ENCODE assay signal across 1 cellular context in the genomic region with DNA sequence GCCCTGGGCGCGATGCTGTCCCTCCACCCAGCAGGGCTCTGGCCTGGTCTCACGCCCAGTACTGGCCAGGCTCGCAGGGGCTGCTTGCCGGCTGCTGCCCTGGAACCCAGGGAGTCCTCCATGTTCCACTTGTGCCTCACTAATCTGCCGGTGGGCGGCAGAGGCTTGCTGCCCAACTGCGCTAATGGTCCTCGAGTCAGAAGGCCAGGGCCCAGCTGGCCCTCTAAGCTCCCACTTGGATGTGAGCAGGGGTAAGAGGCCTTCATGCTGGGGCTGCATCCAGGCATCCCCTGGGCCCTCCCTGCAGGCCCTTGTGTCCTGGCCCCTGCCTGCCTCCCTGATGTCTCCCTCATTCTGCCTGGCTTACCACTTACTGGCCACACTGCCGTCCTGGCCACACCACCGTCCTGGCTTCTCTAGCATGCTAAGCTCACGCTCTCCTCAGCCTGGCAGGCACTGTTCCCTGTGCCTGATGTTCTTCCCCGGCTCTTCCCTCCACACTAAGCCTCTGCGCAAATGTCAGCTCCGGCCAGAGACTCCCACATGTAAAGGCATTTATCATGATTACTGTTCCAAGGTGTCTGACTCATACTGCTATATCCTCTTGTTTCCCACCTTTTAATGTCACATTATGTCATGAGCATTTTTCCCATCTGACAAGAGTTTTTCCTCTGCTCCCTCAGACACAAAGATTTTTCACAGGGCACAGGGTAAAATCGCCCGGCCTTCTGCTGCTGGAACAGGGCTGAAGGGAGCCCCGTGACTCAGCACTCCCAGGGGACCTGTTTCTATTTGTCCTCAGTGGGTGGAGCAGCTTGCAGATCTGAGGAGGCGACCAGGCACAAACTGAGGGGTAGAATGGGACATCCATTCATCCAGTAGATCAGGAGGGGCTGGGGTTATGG.
TF ChIP-seq lines count a peak whose summit lies in the region.

No MANE protein-coding gene starts in this region.

TF ChIP-seq in K562, 482 proteins besides CTCF, POLR2A, EP300 and RAD21 (continued from another document and continues in another):
- TF ChIP-seq POLR2G (IDR thresholded peaks at IDR 0.05; ENCODE audit: low read depth, low read length) (0 out of 2 replicates have a peak, but pooled peaks have one; percentile 29), SMAD4 (CRISPR knock-in tag; conservative IDR thresholded peaks at IDR 0.05) (no peak), HSF4 (CRISPR knock-in tag; IDR thresholded peaks at IDR 0.05; ENCODE audit: borderline replicate concordance) (no peak), SMARCC2 (IDR thresholded peaks at IDR 0.05; ENCODE audit: low read depth) (peak; percentile 67; the same call in 1 of the 2 replicates), JUND (IDR thresholded peaks at IDR 0.05; ENCODE audit: borderline replicate concordance, low read depth, low read length) (peak; percentile 86), JUND (tag; IDR thresholded peaks at IDR 0.05; ENCODE audit: borderline replicate concordance, low read depth, low read length) (peak; percentile 75; the same call in 2 of the 3 replicates), STAT5A (IDR thresholded peaks at IDR 0.05; ENCODE audit: borderline replicate concordance, low read length) (no peak), SMARCE1 (IDR thresholded peaks at IDR 0.05) (peak; percentile 82), BACH1 (tag; IDR thresholded peaks at IDR 0.05) (0 out of 2 replicates have a peak, but pooled peaks have one; percentile 36), SIX5 (IDR thresholded peaks at IDR 0.05; ENCODE audit: borderline replicate concordance in 1 of 2, insufficient read depth in 1 of 2, low read depth in 1 of 2, low read length in 2 of 2) (no peak), ESRRA (IDR thresholded peaks at IDR 0.05; ENCODE audit: borderline replicate concordance, low read depth) (no peak), EHMT2 (IDR thresholded peaks at IDR 0.05) (no peak), ATF7 (IDR thresholded peaks at IDR 0.05) (peak; percentile 32; the same call in 1 of the 2 replicates), ZBTB8A (IDR thresholded peaks at IDR 0.05; ENCODE audit: partially characterized antibody) (no peak), TOE1 (IDR thresholded peaks at IDR 0.05; ENCODE audit: borderline replicate concordance) (no peak), TOE1 (CRISPR knock-in tag; IDR thresholded peaks at IDR 0.05; ENCODE audit: borderline replicate concordance, low read depth) (no peak), C11orf30 (IDR thresholded peaks at IDR 0.05; ENCODE audit: low read depth) (peak; percentile 87), RFX5 (IDR thresholded peaks at IDR 0.05; ENCODE audit: low read depth, low read length) (no peak), ZNF431 (CRISPR knock-in tag; IDR thresholded peaks at IDR 0.05) (no peak), TEAD4 (IDR thresholded peaks at IDR 0.05; ENCODE audit: low read length) (peak; percentile 34; the same call in 1 of the 2 replicates), TEAD4 (CRISPR knock-in tag; IDR thresholded peaks at IDR 0.05; ENCODE audit: borderline replicate concordance) (no peak), PHTF2 (CRISPR knock-in tag; IDR thresholded peaks at IDR 0.05) (no peak), UBTF (IDR thresholded peaks at IDR 0.05; ENCODE audit: borderline replicate concordance in 1 of 2, low read depth in 2 of 2, low read length in 2 of 2) (peak in 1 of 2 experiments; percentile 46; a peak in 1 of 4 replicates), STAT5B (CRISPR knock-in tag; IDR thresholded peaks at IDR 0.05) (no peak), NFE2 (IDR thresholded peaks at IDR 0.05; ENCODE audit: low read depth) (peak; percentile 86), ELF4 (CRISPR knock-in tag; IDR thresholded peaks at IDR 0.05) (no peak), ZNF507 (tag; conservative IDR thresholded peaks at IDR 0.05) (no peak), ELF1 (tag; IDR thresholded peaks at IDR 0.05) (no peak), ZNF512 (tag; IDR thresholded peaks at IDR 0.05) (no peak), MAFG (tag; conservative IDR thresholded peaks at IDR 0.05) (peak; percentile 89), ATF3 (IDR thresholded peaks at IDR 0.05) (peak; percentile 82), ATF3 (CRISPR knock-in tag; conservative IDR thresholded peaks at IDR 0.05) (no peak), JUN (IDR thresholded peaks at IDR 0.05; ENCODE audit: borderline replicate concordance, low read depth, low read length) (0 out of 2 replicates have a peak, but pooled peaks have one; percentile 16), JUN (CRISPR knock-in tag; IDR thresholded peaks at IDR 0.05; ENCODE audit: borderline replicate concordance) (no peak), NRF1 (conservative IDR thresholded peaks at IDR 0.05 in 1 of 2, IDR thresholded peaks at IDR 0.05 in 1 of 2) (peak; percentile 69 to 76), TBL1XR1 (IDR thresholded peaks at IDR 0.05; ENCODE audit: low read length in 2 of 2) (no peak), WHSC1 (IDR thresholded peaks at IDR 0.05; ENCODE audit: low read length) (no peak), CHCHD3 (CRISPR knock-in tag; IDR thresholded peaks at IDR 0.05) (no peak), ZNF77 (CRISPR knock-in tag; IDR thresholded peaks at IDR 0.05) (no peak), FIP1L1 (IDR thresholded peaks at IDR 0.05; ENCODE audit: low read depth, low read length, poor library complexity, severe bottlenecking) (no peak), CREM (IDR thresholded peaks at IDR 0.05; ENCODE audit: low read depth) (no peak), SAFB2 (IDR thresholded peaks at IDR 0.05; ENCODE audit: borderline replicate concordance, low read depth, low read length, severe bottlenecking) (no peak), KLF16 (IDR thresholded peaks at IDR 0.05) (peak; percentile 39; the same call in 1 of the 2 replicates), BCOR (IDR thresholded peaks at IDR 0.05) (no peak; the same call in 1 of the 2 replicates)
- TF ChIP-seq, protein P1, sequence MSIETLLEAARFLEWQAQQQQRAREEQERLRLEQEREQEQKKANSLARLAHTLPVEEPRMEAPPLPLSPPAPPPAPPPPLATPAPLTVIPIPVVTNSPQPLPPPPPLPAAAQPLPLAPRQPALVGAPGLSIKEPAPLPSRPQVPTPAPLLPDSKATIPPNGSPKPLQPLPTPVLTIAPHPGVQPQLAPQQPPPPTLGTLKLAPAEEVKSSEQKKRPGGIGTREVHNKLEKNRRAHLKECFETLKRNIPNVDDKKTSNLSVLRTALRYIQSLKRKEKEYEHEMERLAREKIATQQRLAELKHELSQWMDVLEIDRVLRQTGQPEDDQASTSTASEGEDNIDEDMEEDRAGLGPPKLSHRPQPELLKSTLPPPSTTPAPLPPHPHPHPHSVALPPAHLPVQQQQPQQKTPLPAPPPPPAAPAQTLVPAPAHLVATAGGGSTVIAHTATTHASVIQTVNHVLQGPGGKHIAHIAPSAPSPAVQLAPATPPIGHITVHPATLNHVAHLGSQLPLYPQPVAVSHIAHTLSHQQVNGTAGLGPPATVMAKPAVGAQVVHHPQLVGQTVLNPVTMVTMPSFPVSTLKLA (conservative IDR thresholded peaks at IDR 0.05) = peak in 1 of 2 experiments; percentile 32; a peak in 1 of 4 replicates
- TF ChIP-seq, protein P2, sequence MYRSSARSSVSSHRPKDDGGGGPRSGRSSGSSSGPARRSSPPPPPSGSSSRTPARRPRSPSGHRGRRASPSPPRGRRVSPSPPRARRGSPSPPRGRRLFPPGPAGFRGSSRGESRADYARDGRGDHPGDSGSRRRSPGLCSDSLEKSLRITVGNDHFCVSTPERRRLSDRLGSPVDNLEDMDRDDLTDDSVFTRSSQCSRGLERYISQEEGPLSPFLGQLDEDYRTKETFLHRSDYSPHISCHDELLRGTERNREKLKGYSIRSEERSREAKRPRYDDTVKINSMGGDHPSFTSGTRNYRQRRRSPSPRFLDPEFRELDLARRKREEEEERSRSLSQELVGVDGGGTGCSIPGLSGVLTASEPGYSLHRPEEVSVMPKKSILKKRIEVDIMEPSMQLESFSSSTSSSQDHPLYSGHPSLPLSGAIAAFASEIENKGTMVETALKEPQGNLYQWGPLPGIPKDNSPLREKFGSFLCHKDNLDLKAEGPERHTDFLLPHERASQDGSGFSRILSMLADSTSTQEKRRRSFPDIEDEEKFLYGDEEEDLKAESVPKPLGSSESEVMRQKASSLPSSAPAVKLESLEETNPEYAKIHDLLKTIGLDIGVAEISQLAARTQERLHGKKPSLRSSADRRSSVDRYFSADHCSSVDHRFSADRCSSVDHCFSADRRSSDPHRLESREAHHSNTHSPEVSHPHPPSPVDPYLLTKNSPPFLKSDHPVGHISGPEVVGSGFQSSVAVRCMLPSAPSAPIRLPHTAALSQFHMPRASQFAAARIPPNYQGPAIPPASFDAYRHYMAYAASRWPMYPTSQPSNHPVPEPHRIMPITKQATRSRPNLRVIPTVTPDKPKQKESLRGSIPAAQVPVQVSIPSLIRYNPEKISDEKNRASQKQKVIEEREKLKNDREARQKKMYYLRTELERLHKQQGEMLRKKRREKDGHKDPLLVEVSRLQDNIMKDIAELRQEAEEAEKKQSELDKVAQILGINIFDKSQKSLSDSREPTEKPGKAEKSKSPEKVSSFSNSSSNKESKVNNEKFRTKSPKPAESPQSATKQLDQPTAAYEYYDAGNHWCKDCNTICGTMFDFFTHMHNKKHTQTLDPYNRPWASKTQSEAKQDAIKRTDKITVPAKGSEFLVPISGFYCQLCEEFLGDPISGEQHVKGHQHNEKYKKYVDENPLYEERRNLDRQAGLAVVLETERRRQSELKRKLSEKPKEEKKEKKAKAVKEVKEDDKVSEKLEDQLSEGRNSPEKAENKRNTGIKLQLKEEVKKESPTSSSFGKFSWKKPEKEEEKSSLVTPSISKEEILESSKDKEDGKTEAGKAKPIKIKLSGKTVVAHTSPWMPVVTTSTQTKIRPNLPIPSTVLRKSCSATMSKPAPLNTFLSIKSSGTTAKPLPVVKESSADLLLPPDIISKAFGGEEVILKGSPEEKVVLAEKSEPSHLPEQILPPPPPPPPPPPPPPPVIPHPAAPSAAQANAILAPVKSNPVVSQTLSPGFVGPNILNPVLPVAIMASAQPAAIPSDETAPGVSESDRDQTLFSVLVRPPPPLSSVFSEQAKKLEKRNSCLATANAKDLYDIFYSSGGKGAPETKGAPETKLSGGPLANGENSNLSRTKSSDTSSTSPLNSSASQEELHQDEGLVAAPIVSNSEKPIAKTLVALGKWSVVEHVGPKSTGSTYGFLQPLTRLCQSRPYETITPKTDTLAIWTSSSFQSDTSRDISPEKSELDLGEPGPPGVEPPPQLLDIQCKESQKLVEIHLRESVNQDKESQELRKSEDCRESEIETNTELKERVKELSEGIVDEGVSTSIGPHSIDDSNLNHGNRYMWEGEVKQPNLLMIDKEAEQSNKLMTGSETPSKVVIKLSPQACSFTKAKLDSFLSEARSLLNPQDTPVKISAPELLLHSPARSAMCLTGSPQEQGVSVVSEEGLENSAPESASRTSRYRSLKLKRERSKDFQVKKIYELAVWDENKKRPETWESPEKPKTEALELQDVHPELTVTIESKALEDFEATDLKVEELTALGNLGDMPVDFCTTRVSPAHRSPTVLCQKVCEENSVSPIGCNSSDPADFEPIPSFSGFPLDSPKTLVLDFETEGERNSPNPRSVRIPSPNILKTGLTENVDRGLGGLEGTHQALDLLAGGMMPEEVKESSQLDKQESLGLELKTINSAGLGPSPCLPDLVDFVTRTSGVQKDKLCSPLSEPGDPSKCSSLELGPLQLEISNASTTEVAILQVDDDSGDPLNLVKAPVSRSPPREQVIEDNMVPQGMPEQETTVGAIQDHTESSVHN (IDR thresholded peaks at IDR 0.05; ENCODE audit: borderline replicate concordance in 1 of 2, low read depth in 1 of 2) = no peak
- TF ChIP-seq, protein P3, sequence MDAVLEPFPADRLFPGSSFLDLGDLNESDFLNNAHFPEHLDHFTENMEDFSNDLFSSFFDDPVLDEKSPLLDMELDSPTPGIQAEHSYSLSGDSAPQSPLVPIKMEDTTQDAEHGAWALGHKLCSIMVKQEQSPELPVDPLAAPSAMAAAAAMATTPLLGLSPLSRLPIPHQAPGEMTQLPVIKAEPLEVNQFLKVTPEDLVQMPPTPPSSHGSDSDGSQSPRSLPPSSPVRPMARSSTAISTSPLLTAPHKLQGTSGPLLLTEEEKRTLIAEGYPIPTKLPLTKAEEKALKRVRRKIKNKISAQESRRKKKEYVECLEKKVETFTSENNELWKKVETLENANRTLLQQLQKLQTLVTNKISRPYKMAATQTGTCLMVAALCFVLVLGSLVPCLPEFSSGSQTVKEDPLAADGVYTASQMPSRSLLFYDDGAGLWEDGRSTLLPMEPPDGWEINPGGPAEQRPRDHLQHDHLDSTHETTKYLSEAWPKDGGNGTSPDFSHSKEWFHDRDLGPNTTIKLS (IDR thresholded peaks at IDR 0.05; ENCODE audit: borderline replicate concordance, low read depth) = no peak
